15 cellular contexts compared by ENCODE assay signal in the genomic region with DNA sequence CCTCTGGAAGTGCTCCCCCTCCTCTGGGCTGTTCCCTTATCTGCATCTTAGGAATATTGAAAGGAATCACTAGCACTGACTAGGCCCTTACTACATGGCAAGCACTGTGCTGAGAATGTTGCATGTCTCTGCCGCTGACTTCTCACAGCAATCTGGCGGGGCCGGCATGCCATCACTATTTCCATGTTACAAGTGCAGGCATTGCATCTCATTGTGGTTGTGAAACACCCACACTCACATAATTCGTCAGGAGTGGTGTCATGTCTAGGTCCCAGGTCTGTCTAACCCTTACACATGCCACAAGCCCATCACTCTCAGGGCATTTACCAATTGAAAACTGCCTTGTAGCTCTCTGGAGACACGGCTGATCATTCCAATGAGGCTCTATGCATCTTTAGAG. TPM values are rescaled to one million over a fixed set of nuclear protein-coding genes. Genes with fewer than 3 reads are reported as not detected.
A peak's percentile ranks its signal among the peaks of the same experiment; 100 is the strongest.
DNase-seq lines count a peak whose midpoint lies in the region; ATAC-seq and TF ChIP-seq lines count a peak whose summit lies in the region.
"Had no signal": no experiment of that assay in that cellular context is flagged by ENCODE, and none has a peak within 500 bp of the region (broad histone marks: within the 10 kb centered on the region; RNA-seq: fewer than 3 reads in every experiment).

No MANE protein-coding gene starts in this region.

- H3K4me3 Mint-ChIP-seq in activated naive CD4-positive, alpha-beta T cell treated with anti-CD3 and anti-CD28 coated beads for 36 hours, result peak overlapping the region; percentile 40
- H3K4me3 Mint-ChIP-seq: nephron had no signal

- no peaks in the 10 kb centered on the region for H3K27me3 Mint-ChIP-seq in activated naive CD4-positive, alpha-beta T cell treated with anti-CD3 and anti-CD28 coated beads for 36 hours (ENCODE audit: low read depth)

- no peaks in the 10 kb centered on the region for H4K20me1 ChIP-seq in OCI-LY7 (ENCODE audit: insufficient read depth, low read length)

- H3K4me1 ChIP-seq in OCI-LY7 (ENCODE audit: insufficient read depth, low read length, poor library complexity, severe bottlenecking) (peaks cover 76% of the 10 kb centered on the region), psoas muscle (no peaks in the 10 kb centered on the region)

- ATAC-seq in HG02973 (IDR thresholded peaks at IDR 0.05; ENCODE audit: unreplicated experiment), result no peak
- ATAC-seq in psoas muscle, result no peak

- TF ChIP-seq CTCF in OCI-LY7 (conservative IDR thresholded peaks at IDR 0.05; ENCODE audit: low read length) (no peak), psoas muscle (IDR thresholded peaks at IDR 0.05) (no peak)

- H3K27ac Mint-ChIP-seq in activated naive CD4-positive, alpha-beta T cell treated with anti-CD3 and anti-CD28 coated beads for 36 hours, result peak overlapping the region; percentile 78
- H3K27ac Mint-ChIP-seq: nephron had no signal

- peak; percentile 58 for DNase-seq in CD1c-positive myeloid dendritic cell (ENCODE audit: extremely low spot score)
- no peak for DNase-seq in OCI-LY7 (ENCODE audit: low spot score)
- peak; percentile 86 for DNase-seq in activated naive CD4-positive, alpha-beta T cell treated with anti-CD3 and anti-CD28 coated beads for 36 hours
- DNase-seq in stimulated activated CD4-positive, alpha-beta T cell treated with anti-CD3 and anti-CD28 coated beads, Interleukin-15, amount 100 ng/mL, for 48 hours (ENCODE audit: low read depth in 2 of 2), result peak; percentile 79 to 80
- DNase-seq in foreskin melanocyte, result no peak
- DNase-seq in DMS 273 (lab: John Stamatoyannopoulos, UW; ENCODE audit: unreplicated experiment), result no peak
- DNase-seq in psoas muscle, result no peak
- DNase-seq: C1 segment of cervical spinal cord, NCI-H1694 treated with DMSO at 0.1 percent for 48 hours had no signal

- H3K36me3 ChIP-seq in OCI-LY7 (ENCODE audit: insufficient read depth, low read length), result no peaks in the 10 kb centered on the region
- H3K36me3 ChIP-seq in psoas muscle (ENCODE audit: insufficient read depth in 1 of 2, low read depth in 1 of 2), result no peaks in the 10 kb centered on the region

- H3K4me1 Mint-ChIP-seq in activated naive CD4-positive, alpha-beta T cell treated with anti-CD3 and anti-CD28 coated beads for 36 hours (ENCODE audit: low read depth), result peaks cover 90% of the 10 kb centered on the region

- H3K27ac ChIP-seq in OCI-LY7 (ENCODE audit: low read depth, low read length, poor library complexity, severe bottlenecking) (peak overlapping the region; percentile 98), psoas muscle (no peak overlapping the region)

- H3K9me3 ChIP-seq in OCI-LY7 (ENCODE audit: low read length) (no peaks in the 10 kb centered on the region), psoas muscle (no peaks in the 10 kb centered on the region)

- H2AFZ ChIP-seq in OCI-LY7 (ENCODE audit: low read length), result peak overlapping the region; percentile 61; the same call in 1 of the 2 replicates

- no peaks in the 10 kb centered on the region for H3K9me2 ChIP-seq in OCI-LY7 (ENCODE audit: insufficient read depth, low read length)

- BruUV-seq in OCI-LY7 (replicated peaks; lab: Mats Ljungman, UMichigan), result no TSS peak

- POLR2A ChIA-PET in OCI-LY7 (lab: Charles Lee), result interaction anchor here (0.6 to 9.0 kb wide), 6 partner anchors 8 to 94 kb away, joined by 3 to 110 read pairs (median 4); partner anchors contain the start of gene IL2RA

- H3K79me2 ChIP-seq in OCI-LY7 (ENCODE audit: insufficient read depth, low read depth, low read length), result no peaks in the 10 kb centered on the region

- H3K9me3 Mint-ChIP-seq in activated naive CD4-positive, alpha-beta T cell treated with anti-CD3 and anti-CD28 coated beads for 36 hours, result no peaks in the 10 kb centered on the region
- H3K9me3 Mint-ChIP-seq: nephron had no signal

- no peaks in the 10 kb centered on the region for H3K27me3 ChIP-seq in psoas muscle (ENCODE audit: insufficient read depth in 3 of 3, low read length in 2 of 3)

- H3K36me3 Mint-ChIP-seq in activated naive CD4-positive, alpha-beta T cell treated with anti-CD3 and anti-CD28 coated beads for 36 hours (ENCODE audit: low read depth), result no peaks in the 10 kb centered on the region

- intact Hi-C loops in OCI-LY7 (cut with micrococcal nuclease; ENCODE audit: unreplicated experiment), result no loop called here
- intact Hi-C loops in activated naive CD4-positive, alpha-beta T cell treated with anti-CD3 and anti-CD28 coated beads for 36 hours (cut with micrococcal nuclease), result loop anchor here (1.0 kb wide), 3 partner anchors 8 to 25 kb away; partner anchors contain the start of gene IL2RA
- intact Hi-C loops in psoas muscle (cut with DNase I), result no loop called here

- CTCF ChIA-PET in OCI-LY7 (lab: Charles Lee; ENCODE audit: unreplicated experiment), result interaction anchor here (1.1 to 1.9 kb wide), 3 partner anchors 11 to 21 kb away, joined by 3 to 7 read pairs (median 3); no protein-coding TSS in a partner anchor
- CTCF ChIA-PET in activated naive CD4-positive, alpha-beta T cell treated with anti-CD3 and anti-CD28 coated beads for 36 hours (lab: Charles Lee), result interaction anchor here (1.9 to 4.1 kb wide), 4 partner anchors 9 to 16 kb away, joined by 6 to 26 read pairs (median 16); no protein-coding TSS in a partner anchor

- H3K4me2 ChIP-seq in OCI-LY7 (ENCODE audit: low read length), result peak overlapping the region; percentile 53

- H3K4me3 ChIP-seq in OCI-LY7 (ENCODE audit: low read depth, low read length, poor library complexity, severe bottlenecking) (no peak overlapping the region), psoas muscle (no peak overlapping the region)
- H3K4me3 ChIP-seq: skin epidermis had no signal

- 92 to 96% (median 93%) methylated on average over 5 of the region's 5 CpGs for WGBS in psoas muscle, 3 donors

RNA-seq across cellular contexts. Expression of gene IL2RA, which starts 8.5 kb away (rescaled TPM):
- 24.0 and 24.3 TPM in 2 replicates for total RNA-seq in OCI-LY7 (2014; rRNA removed; shearing (Covaris generic))
- total RNA-seq in OCI-LY7 (2022) (22.3 and 27.5 TPM in 2 replicates), psoas muscle (1 to 10 TPM in 1 of 4 donors, under 1 TPM in 3; 0.13 to 1.8 (median 0.73) TPM)
- total RNA-seq in activated naive CD4-positive, alpha-beta T cell treated with anti-CD3 and anti-CD28 coated beads for 36 hours, result 100 to 1,000 TPM; 443 to 471 TPM
- under 1 TPM; 0.08 to 0.20 (median 0.12) TPM for polyA plus RNA-seq in psoas muscle
- total RNA-seq: dermis microvascular lymphatic vessel endothelial cell, fibroblast of villous mesenchyme had no signal
- polyA plus RNA-seq: keratinocyte had no signal

RNA-seq across cellular contexts. Expression of gene RBM17, which starts 18.2 kb away (rescaled TPM):
- total RNA-seq in OCI-LY7 (2014; rRNA removed; shearing (Covaris generic)), result 103 and 152 TPM in 2 replicates
- total RNA-seq in OCI-LY7 (2022), result 248 and 266 TPM in 2 replicates
- 100 to 1,000 TPM; 157 to 162 TPM for total RNA-seq in activated naive CD4-positive, alpha-beta T cell treated with anti-CD3 and anti-CD28 coated beads for 36 hours
- 100 to 1,000 TPM in 1 of 4 donors, 10 to 100 TPM in 3; 74.4 to 104 (median 86.5) TPM for total RNA-seq in psoas muscle
- polyA plus RNA-seq in psoas muscle, result 100 to 1,000 TPM in 2 of 3 donors, 10 to 100 TPM in 1; 76.0 to 157 (median 110) TPM

Comparison
In these comparisons a context has a peak if more than half of its experiments do, and no peak if none do; other contexts are left out.
1. DNase-seq: peak in CD1c-positive myeloid dendritic cell (single experiment), activated naive CD4-positive, alpha-beta T cell treated with anti-CD3 and anti-CD28 coated beads for 36 hours (single experiment) and stimulated activated CD4-positive, alpha-beta T cell treated with anti-CD3 and anti-CD28 coated beads, Interleukin-15, amount 100 ng/mL, for 48 hours (2 of 2); none in OCI-LY7 (single experiment), foreskin melanocyte (single experiment), DMS 273 (single experiment) and psoas muscle (0 of 2).
2. RNA of gene IL2RA, which starts 8.5 kb away (total RNA-seq): 443 to 471 TPM in activated naive CD4-positive, alpha-beta T cell treated with anti-CD3 and anti-CD28 coated beads for 36 hours; 22.3 to 27.5 TPM in OCI-LY7 and 0.13 to 1.8 TPM in psoas muscle; every median in the first group is over 10 times any median in the second.